Comparison of ENCODE assay signal across 8 cellular contexts in the genomic region with DNA sequence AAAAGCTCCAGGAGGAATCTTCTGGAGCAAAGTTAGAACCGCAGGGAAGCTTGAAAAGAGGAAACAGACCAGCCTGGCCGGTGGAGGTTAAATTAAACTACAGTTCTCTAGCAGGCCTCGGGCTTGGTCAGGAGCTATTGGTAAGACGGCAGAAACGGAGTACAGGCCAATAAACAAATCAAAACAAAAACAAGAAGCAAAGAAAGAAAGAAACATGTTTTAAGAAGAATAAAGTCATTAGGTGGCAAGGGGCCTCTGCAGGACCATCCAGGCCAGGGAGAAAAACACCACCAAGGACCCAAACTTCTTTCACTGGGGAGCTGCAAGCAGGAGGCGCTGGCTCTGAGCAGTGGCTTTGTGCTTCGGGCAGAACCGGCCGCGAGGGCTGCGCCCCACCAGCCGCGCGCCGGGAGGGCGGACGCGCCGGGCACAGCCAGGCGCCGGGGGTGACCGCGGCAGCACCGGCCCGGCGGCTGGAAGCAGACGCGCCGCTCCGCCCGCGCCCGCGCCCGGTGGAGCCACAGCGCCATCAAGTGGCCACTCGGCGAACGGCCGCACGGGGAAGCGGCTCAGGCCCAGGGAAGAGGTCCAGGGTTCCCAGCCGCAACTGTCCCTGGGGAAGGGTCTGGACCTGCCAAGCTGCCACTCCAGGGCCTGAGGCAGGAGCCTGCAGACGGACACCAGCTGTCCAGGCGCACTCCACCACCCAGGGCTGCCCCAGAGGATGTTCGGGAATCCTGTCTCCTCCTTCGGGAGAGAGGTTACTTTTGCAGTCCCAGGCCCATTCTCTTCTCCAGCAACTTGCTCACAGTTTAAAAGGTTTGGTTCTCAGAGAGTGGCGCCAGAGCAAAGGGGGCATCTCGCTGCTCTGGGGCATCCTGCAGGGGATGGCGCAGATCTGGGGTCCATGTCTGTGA.
DNase-seq lines count a peak whose midpoint lies in the region; ATAC-seq and TF ChIP-seq lines count a peak whose summit lies in the region.

No MANE protein-coding gene starts in this region.

- peak; percentile 58 for DNase-seq in CD14-positive monocyte (ENCODE audit: low spot score)
- DNase-seq in NCI-H82 (lab: John Stamatoyannopoulos, UW): peak; percentile 59
- peak; percentile 63 for DNase-seq in activated CD8-positive, alpha-beta memory T cell treated with anti-CD3 and anti-CD28 coated beads, Interleukin-2, amount 10 ng/mL, durations not matched to agents 7 days and 5 days
- DNase-seq in endothelial cell (ENCODE audit: low spot score): peak; percentile 94
- peak; percentile 87 for DNase-seq in midbrain (lab: John Stamatoyannopoulos, UW)
- peak; percentile 72 to 85 for DNase-seq in stimulated activated effector memory CD8-positive, alpha-beta T cell treated with anti-CD3 and anti-CD28 coated beads, Interleukin-12 subunit alpha, Interleukin-12 subunit beta, amount 100 ng/mL, for 72 hours (ENCODE audit: low spot score in 2 of 2)

- H3K27me3 Mint-ChIP-seq in CD14-positive monocyte (ENCODE audit: low read depth in 3 of 3) (peaks cover 23 to 40% (median 27%) of the 10 kb centered on the region in 3 donors), endothelial cell (ENCODE audit: unreplicated experiment) (peaks cover 6% of the 10 kb centered on the region)
- peaks cover 16% of the 10 kb centered on the region for H3K27me3 Mint-ChIP-seq in activated CD8-positive, alpha-beta memory T cell treated with anti-CD3 and anti-CD28 coated beads, Interleukin-2, amount 10 ng/mL, durations not matched to agents 7 days and 5 days

- peaks cover 0 to 10% (median 2%) of the 10 kb centered on the region in 7 donors for H3K9me3 Mint-ChIP-seq in CD14-positive monocyte
- H3K9me3 Mint-ChIP-seq in activated CD8-positive, alpha-beta memory T cell treated with anti-CD3 and anti-CD28 coated beads, Interleukin-2, amount 10 ng/mL, durations not matched to agents 7 days and 5 days (ENCODE audit: low read depth): no peaks in the 10 kb centered on the region
- no peaks in the 10 kb centered on the region for H3K9me3 Mint-ChIP-seq in endothelial cell (ENCODE audit: unreplicated experiment)
- H3K9me3 Mint-ChIP-seq in stimulated activated effector memory CD8-positive, alpha-beta T cell treated with anti-CD3 and anti-CD28 coated beads, Interleukin-12 subunit alpha, Interleukin-12 subunit beta, amount 100 ng/mL, for 72 hours: no peaks in the 10 kb centered on the region

- intact Hi-C loops in CD14-positive monocyte (cut with micrococcal nuclease): loop anchor here (5.0 kb wide), 1 partner anchor 1903 kb away; no protein-coding TSS in a partner anchor

- ATAC-seq in GM19324 (IDR thresholded peaks at IDR 0.05; ENCODE audit: low FRiP score, unreplicated experiment): peak; percentile 90
- ATAC-seq in HG03354 (IDR thresholded peaks at IDR 0.05; ENCODE audit: poor library complexity, severe bottlenecking, unreplicated experiment): peak; percentile 93
- ATAC-seq in activated CD8-positive, alpha-beta memory T cell treated with anti-CD3 and anti-CD28 coated beads, Interleukin-2, amount 10 ng/mL, durations not matched to agents 7 days and 5 days: peak; percentile 82
- ATAC-seq in stimulated activated effector memory CD8-positive, alpha-beta T cell treated with anti-CD3 and anti-CD28 coated beads, Interleukin-12 subunit alpha, Interleukin-12 subunit beta, amount 100 ng/mL, for 72 hours: peak; percentile 72

- H3K4me3 Mint-ChIP-seq in CD14-positive monocyte (peak overlapping the region; percentile 53 to 87), endothelial cell (ENCODE audit: unreplicated experiment) (no peak overlapping the region)
- H3K4me3 Mint-ChIP-seq in activated CD8-positive, alpha-beta memory T cell treated with anti-CD3 and anti-CD28 coated beads, Interleukin-2, amount 10 ng/mL, durations not matched to agents 7 days and 5 days: no peak overlapping the region
- peak overlapping the region; percentile 13 for H3K4me3 Mint-ChIP-seq in stimulated activated effector memory CD8-positive, alpha-beta T cell treated with anti-CD3 and anti-CD28 coated beads, Interleukin-12 subunit alpha, Interleukin-12 subunit beta, amount 100 ng/mL, for 72 hours

- no peaks in the 10 kb centered on the region for H3K36me3 Mint-ChIP-seq in CD14-positive monocyte
- no peaks in the 10 kb centered on the region for H3K36me3 Mint-ChIP-seq in activated CD8-positive, alpha-beta memory T cell treated with anti-CD3 and anti-CD28 coated beads, Interleukin-2, amount 10 ng/mL, durations not matched to agents 7 days and 5 days
- H3K36me3 Mint-ChIP-seq in endothelial cell (ENCODE audit: low read depth, unreplicated experiment): no peaks in the 10 kb centered on the region
- H3K36me3 Mint-ChIP-seq in stimulated activated effector memory CD8-positive, alpha-beta T cell treated with anti-CD3 and anti-CD28 coated beads, Interleukin-12 subunit alpha, Interleukin-12 subunit beta, amount 100 ng/mL, for 72 hours: no peaks in the 10 kb centered on the region

- H3K27ac Mint-ChIP-seq in CD14-positive monocyte (no peak overlapping the region), endothelial cell (ENCODE audit: unreplicated experiment) (no peak overlapping the region)
- H3K27ac Mint-ChIP-seq in activated CD8-positive, alpha-beta memory T cell treated with anti-CD3 and anti-CD28 coated beads, Interleukin-2, amount 10 ng/mL, durations not matched to agents 7 days and 5 days: no peak overlapping the region
- H3K27ac Mint-ChIP-seq in stimulated activated effector memory CD8-positive, alpha-beta T cell treated with anti-CD3 and anti-CD28 coated beads, Interleukin-12 subunit alpha, Interleukin-12 subunit beta, amount 100 ng/mL, for 72 hours: no peak overlapping the region

- peak; percentile 85 for TF ChIP-seq CTCF in CD14-positive monocyte (IDR thresholded peaks at IDR 0.05)
- peak; percentile 83 for TF ChIP-seq CTCF in endothelial cell (IDR thresholded peaks at IDR 0.05; ENCODE audit: unreplicated experiment)

- CTCF ChIA-PET in activated CD8-positive, alpha-beta memory T cell treated with anti-CD3 and anti-CD28 coated beads, Interleukin-2, amount 10 ng/mL, durations not matched to agents 7 days and 5 days (lab: Charles Lee): interaction anchor here (1.0 to 1.7 kb wide), 6 partner anchors 12 to 187 kb away, joined by 3 to 8 read pairs (median 4); no protein-coding TSS in a partner anchor

- H3K4me1 Mint-ChIP-seq in CD14-positive monocyte (peaks cover 6% of the 10 kb centered on the region), endothelial cell (ENCODE audit: unreplicated experiment) (peaks cover 3% of the 10 kb centered on the region)
- peaks cover 2% of the 10 kb centered on the region for H3K4me1 Mint-ChIP-seq in activated CD8-positive, alpha-beta memory T cell treated with anti-CD3 and anti-CD28 coated beads, Interleukin-2, amount 10 ng/mL, durations not matched to agents 7 days and 5 days
- H3K4me1 Mint-ChIP-seq in stimulated activated effector memory CD8-positive, alpha-beta T cell treated with anti-CD3 and anti-CD28 coated beads, Interleukin-12 subunit alpha, Interleukin-12 subunit beta, amount 100 ng/mL, for 72 hours: peaks cover 6% of the 10 kb centered on the region

Comparison
In these comparisons a context has a peak if more than half of its experiments do, and no peak if none do; other contexts are left out.
1. Peak in every context shown above with its lines: DNase-seq and ATAC-seq.
2. H3K4me3 Mint-ChIP-seq: peak in CD14-positive monocyte (2 of 2) and stimulated activated effector memory CD8-positive, alpha-beta T cell treated with anti-CD3 and anti-CD28 coated beads, Interleukin-12 subunit alpha, Interleukin-12 subunit beta, amount 100 ng/mL, for 72 hours (single experiment); none in activated CD8-positive, alpha-beta memory T cell treated with anti-CD3 and anti-CD28 coated beads, Interleukin-2, amount 10 ng/mL, durations not matched to agents 7 days and 5 days (single experiment) and endothelial cell (single experiment).